23 cellular contexts compared by ENCODE assay signal in genomic region chr2:47452761-47453160, GRCh38.
"Had no signal": no experiment of that assay in that cellular context is flagged by ENCODE, and none has a peak within 500 bp of the region (broad histone marks: within the 10 kb centered on the region; RNA-seq: fewer than 3 reads in every experiment).

No MANE protein-coding gene starts in this region.

- H3K27ac Mint-ChIP-seq: activated naive CD8-positive, alpha-beta T cell; activated T-cell treated with anti-CD3 and anti-CD28 coated beads, Interleukin-2, amount 50 U/mL, for 24 hours; activated T-helper 2 cell treated with anti-CD3 and anti-CD28 coated beads, Interferon-gamma antibody, Interleukin-2, Interleukin-4, amounts not matched to agents 10 μg/mL and 5 μg/mL and 100 μg/mL, durations not matched to agents 14 hours and 24 hours and 36 hours; progenitor cell of endocrine pancreas; stimulated activated naive B cell treated with anti-CD40 and anti-IgM and Interleukin-4, amounts not matched to agents 10 μg/mL and 1 μg/mL and 100 μg/mL, for 72 hours; T-helper 2 cell treated with Interferon-gamma antibody and Interleukin-4, amounts not matched to agents 5 μg/mL and 100 μg/mL, for 36 hours had no signal

- H3K9me3 Mint-ChIP-seq: activated T-cell treated with anti-CD3 and anti-CD28 coated beads, Interleukin-2, amount 50 U/mL, for 24 hours; activated T-helper 2 cell treated with anti-CD3 and anti-CD28 coated beads, Interferon-gamma antibody, Interleukin-2, Interleukin-4, amounts not matched to agents 10 μg/mL and 5 μg/mL and 100 μg/mL, durations not matched to agents 14 hours and 24 hours and 36 hours; neural crest cell; stimulated activated naive B cell treated with anti-CD40 and anti-IgM and Interleukin-4, amounts not matched to agents 10 μg/mL and 1 μg/mL and 100 μg/mL, for 72 hours had no signal

- ATAC-seq: gastrocnemius medialis; stimulated activated naive B cell treated with anti-CD40 and anti-IgM and Interleukin-4, amounts not matched to agents 10 μg/mL and 1 μg/mL and 100 μg/mL, for 72 hours had no signal

- H3K27me3 Mint-ChIP-seq: activated naive CD8-positive, alpha-beta T cell; activated T-cell treated with anti-CD3 and anti-CD28 coated beads, Interleukin-2, amount 50 U/mL, for 24 hours; naive B cell; progenitor cell of endocrine pancreas; stimulated activated naive B cell treated with anti-CD40 and anti-IgM and Interleukin-4, amounts not matched to agents 10 μg/mL and 1 μg/mL and 100 μg/mL, for 72 hours had no signal

- H3K4me3 ChIP-seq: cardiac muscle cell, gastrocnemius medialis, sigmoid colon, smooth muscle cell, thoracic aorta, upper lobe of left lung had no signal

- H3K4me1 Mint-ChIP-seq: neural crest cell had no signal

- DNase-seq: activated CD4-positive, alpha-beta T cell treated with anti-CD3 and anti-CD28 coated beads for 1 hour; activated CD8-positive, alpha-beta memory T cell treated with anti-CD3 and anti-CD28 coated beads for 24 hours; activated CD8-positive, alpha-beta memory T cell treated with anti-CD3 and anti-CD28 coated beads, Interleukin-2, amount 50 U/mL, for 4 hours; activated naive CD4-positive, alpha-beta T cell; activated T-cell treated with anti-CD3 and anti-CD28 coated beads, Interleukin-2, amount 50 U/mL, for 24 hours; erythroblast; gastrocnemius medialis; hypothalamus; mesendoderm; naive B cell; retina; sigmoid colon; stimulated activated CD4-positive, alpha-beta T cell treated with anti-CD3 and anti-CD28 coated beads, Interleukin-15, amount 100 ng/mL, for 24 hours; stimulated activated naive B cell treated with anti-CD40 and anti-IgM and Interleukin-4, amounts not matched to agents 10 μg/mL and 1 μg/mL and 100 μg/mL, for 72 hours; upper lobe of left lung had no signal

- H3K4me3 Mint-ChIP-seq: activated naive CD8-positive, alpha-beta T cell; activated T-cell treated with anti-CD3 and anti-CD28 coated beads, Interleukin-2, amount 50 U/mL, for 24 hours; naive B cell; neural crest cell; stimulated activated naive B cell treated with anti-CD40 and anti-IgM and Interleukin-4, amounts not matched to agents 10 μg/mL and 1 μg/mL and 100 μg/mL, for 72 hours; T-helper 2 cell treated with Interferon-gamma antibody and Interleukin-4, amounts not matched to agents 5 μg/mL and 100 μg/mL, for 36 hours had no signal
